ENCODE assay signal across 1 cellular context in genomic region chr11:75413146-75413545, GRCh38. TPM values are rescaled to one million over a fixed set of nuclear protein-coding genes. Genes with fewer than 3 reads are reported as not detected.
"Had no signal": no experiment of that assay in that cellular context is flagged by ENCODE, and none has a peak within 500 bp of the region (broad histone marks: within the 10 kb centered on the region; RNA-seq: fewer than 3 reads in every experiment).

No MANE protein-coding gene starts in this region.

RNA-seq across cellular contexts. Expression of gene KLHL35, which starts 19.9 kb away (rescaled TPM):
- total RNA-seq: vagina had no signal
